In the genomic region with DNA sequence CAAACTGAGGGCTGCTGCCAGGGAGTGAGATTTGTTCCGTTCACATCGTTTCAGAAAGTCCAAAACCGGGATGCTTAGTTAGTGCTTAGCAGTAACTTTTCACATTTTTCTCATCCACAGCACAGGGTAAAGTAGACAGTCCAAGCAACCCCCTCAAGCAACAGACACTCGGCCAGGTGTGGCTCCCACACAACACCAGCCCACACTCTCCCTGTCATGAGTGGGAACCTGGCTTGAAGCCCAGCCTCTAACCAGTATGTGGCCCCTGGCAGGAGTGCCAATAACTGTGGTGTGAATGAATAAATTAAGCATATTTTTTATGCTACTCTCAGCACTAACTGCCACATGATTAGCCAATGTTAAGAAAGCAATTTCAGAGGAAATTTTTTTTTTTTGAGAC, we compare ENCODE assay signal across 1 cellular context.
TF ChIP-seq lines count a peak whose summit lies in the region.

No MANE protein-coding gene starts in this region.

TF ChIP-seq in H1, 55 proteins besides CTCF, POLR2A, EP300 and RAD21:
- TF ChIP-seq, protein P1, sequence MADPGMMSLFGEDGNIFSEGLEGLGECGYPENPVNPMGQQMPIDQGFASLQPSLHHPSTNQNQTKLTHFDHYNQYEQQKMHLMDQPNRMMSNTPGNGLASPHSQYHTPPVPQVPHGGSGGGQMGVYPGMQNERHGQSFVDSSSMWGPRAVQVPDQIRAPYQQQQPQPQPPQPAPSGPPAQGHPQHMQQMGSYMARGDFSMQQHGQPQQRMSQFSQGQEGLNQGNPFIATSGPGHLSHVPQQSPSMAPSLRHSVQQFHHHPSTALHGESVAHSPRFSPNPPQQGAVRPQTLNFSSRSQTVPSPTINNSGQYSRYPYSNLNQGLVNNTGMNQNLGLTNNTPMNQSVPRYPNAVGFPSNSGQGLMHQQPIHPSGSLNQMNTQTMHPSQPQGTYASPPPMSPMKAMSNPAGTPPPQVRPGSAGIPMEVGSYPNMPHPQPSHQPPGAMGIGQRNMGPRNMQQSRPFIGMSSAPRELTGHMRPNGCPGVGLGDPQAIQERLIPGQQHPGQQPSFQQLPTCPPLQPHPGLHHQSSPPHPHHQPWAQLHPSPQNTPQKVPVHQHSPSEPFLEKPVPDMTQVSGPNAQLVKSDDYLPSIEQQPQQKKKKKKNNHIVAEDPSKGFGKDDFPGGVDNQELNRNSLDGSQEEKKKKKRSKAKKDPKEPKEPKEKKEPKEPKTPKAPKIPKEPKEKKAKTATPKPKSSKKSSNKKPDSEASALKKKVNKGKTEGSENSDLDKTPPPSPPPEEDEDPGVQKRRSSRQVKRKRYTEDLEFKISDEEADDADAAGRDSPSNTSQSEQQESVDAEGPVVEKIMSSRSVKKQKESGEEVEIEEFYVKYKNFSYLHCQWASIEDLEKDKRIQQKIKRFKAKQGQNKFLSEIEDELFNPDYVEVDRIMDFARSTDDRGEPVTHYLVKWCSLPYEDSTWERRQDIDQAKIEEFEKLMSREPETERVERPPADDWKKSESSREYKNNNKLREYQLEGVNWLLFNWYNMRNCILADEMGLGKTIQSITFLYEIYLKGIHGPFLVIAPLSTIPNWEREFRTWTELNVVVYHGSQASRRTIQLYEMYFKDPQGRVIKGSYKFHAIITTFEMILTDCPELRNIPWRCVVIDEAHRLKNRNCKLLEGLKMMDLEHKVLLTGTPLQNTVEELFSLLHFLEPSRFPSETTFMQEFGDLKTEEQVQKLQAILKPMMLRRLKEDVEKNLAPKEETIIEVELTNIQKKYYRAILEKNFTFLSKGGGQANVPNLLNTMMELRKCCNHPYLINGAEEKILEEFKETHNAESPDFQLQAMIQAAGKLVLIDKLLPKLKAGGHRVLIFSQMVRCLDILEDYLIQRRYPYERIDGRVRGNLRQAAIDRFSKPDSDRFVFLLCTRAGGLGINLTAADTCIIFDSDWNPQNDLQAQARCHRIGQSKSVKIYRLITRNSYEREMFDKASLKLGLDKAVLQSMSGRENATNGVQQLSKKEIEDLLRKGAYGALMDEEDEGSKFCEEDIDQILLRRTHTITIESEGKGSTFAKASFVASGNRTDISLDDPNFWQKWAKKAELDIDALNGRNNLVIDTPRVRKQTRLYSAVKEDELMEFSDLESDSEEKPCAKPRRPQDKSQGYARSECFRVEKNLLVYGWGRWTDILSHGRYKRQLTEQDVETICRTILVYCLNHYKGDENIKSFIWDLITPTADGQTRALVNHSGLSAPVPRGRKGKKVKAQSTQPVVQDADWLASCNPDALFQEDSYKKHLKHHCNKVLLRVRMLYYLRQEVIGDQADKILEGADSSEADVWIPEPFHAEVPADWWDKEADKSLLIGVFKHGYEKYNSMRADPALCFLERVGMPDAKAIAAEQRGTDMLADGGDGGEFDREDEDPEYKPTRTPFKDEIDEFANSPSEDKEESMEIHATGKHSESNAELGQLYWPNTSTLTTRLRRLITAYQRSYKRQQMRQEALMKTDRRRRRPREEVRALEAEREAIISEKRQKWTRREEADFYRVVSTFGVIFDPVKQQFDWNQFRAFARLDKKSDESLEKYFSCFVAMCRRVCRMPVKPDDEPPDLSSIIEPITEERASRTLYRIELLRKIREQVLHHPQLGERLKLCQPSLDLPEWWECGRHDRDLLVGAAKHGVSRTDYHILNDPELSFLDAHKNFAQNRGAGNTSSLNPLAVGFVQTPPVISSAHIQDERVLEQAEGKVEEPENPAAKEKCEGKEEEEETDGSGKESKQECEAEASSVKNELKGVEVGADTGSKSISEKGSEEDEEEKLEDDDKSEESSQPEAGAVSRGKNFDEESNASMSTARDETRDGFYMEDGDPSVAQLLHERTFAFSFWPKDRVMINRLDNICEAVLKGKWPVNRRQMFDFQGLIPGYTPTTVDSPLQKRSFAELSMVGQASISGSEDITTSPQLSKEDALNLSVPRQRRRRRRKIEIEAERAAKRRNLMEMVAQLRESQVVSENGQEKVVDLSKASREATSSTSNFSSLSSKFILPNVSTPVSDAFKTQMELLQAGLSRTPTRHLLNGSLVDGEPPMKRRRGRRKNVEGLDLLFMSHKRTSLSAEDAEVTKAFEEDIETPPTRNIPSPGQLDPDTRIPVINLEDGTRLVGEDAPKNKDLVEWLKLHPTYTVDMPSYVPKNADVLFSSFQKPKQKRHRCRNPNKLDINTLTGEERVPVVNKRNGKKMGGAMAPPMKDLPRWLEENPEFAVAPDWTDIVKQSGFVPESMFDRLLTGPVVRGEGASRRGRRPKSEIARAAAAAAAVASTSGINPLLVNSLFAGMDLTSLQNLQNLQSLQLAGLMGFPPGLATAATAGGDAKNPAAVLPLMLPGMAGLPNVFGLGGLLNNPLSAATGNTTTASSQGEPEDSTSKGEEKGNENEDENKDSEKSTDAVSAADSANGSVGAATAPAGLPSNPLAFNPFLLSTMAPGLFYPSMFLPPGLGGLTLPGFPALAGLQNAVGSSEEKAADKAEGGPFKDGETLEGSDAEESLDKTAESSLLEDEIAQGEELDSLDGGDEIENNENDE (IDR thresholded peaks at IDR 0.05; ENCODE audit: insufficient replicate concordance, low read length), result no peak
- TF ChIP-seq HDAC2 (IDR thresholded peaks at IDR 0.05; ENCODE audit: borderline replicate concordance in 1 of 2, low read depth in 2 of 2, low read length in 2 of 2), result no peak
- no peak for TF ChIP-seq SIN3A (conservative IDR thresholded peaks at IDR 0.05 in 1 of 2, IDR thresholded peaks at IDR 0.05 in 1 of 2; ENCODE audit: low read depth in 1 of 2, low read length in 2 of 2)
- no peak for TF ChIP-seq CREB1 (IDR thresholded peaks at IDR 0.05)
- TF ChIP-seq GABPA (IDR thresholded peaks at IDR 0.05; ENCODE audit: borderline replicate concordance, insufficient read depth, low read length), result no peak
- TF ChIP-seq SIX5 (IDR thresholded peaks at IDR 0.05; ENCODE audit: low read depth, low read length), result no peak
- TF ChIP-seq, protein P2, sequence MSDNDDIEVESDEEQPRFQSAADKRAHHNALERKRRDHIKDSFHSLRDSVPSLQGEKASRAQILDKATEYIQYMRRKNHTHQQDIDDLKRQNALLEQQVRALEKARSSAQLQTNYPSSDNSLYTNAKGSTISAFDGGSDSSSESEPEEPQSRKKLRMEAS (IDR thresholded peaks at IDR 0.05), result no peak
- TF ChIP-seq EGR1 (IDR thresholded peaks at IDR 0.05; ENCODE audit: borderline replicate concordance, low read depth, low read length), result no peak
- TF ChIP-seq SP4 (IDR thresholded peaks at IDR 0.05; ENCODE audit: low read length), result no peak
- no peak for TF ChIP-seq JUN (IDR thresholded peaks at IDR 0.05; ENCODE audit: low read depth, low read length)
